Comparison of ENCODE assay signal across 12 cellular contexts in the genomic region with DNA sequence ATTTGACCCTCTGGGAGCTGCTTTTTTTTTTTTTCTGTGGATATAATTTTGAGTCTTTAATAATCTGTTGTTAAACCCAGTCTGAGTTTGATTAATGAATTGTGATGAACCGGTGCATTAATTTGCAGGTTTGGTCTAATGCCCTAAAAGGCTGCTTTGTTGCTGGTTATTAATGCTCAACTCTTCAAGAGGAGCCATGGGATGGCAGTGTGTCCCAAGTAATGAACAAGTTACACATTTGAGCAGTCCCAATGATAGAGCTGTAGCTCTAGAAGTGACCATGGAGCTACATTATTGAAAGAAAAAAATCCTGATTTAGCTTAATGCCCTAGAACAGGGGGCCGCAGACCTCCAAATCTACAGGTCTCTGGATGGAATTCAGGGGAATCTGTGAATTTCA. TPM values are rescaled to one million over a fixed set of nuclear protein-coding genes. Genes with fewer than 3 reads are reported as not detected.
DNase-seq lines count a peak whose midpoint lies in the region; ATAC-seq, FAIRE-seq and TF ChIP-seq lines count a peak whose summit lies in the region.
"Had no signal": no experiment of that assay in that cellular context is flagged by ENCODE, and none has a peak within 500 bp of the region (broad histone marks: within the 10 kb centered on the region; RNA-seq: fewer than 3 reads in every experiment).

No MANE protein-coding gene starts in this region.

- H3K27me3 ChIP-seq in Panc1 (ENCODE audit: control insufficient read depth, insufficient read depth, low read length) (no peaks in the 10 kb centered on the region), thyroid gland (no peaks in the 10 kb centered on the region)
- H3K27me3 ChIP-seq: right lobe of liver had no signal

- no peak for TF ChIP-seq POLR2A in thyroid gland (IDR thresholded peaks at IDR 0.05)

- 77 to 87% methylated on average over 2 of the region's 2 CpGs for WGBS in thyroid gland, 2 donors

- ATAC-seq in Panc1 (peak; percentile 68), HG02678 (IDR thresholded peaks at IDR 0.05; ENCODE audit: unreplicated experiment) (no peak)

- no peaks in the 10 kb centered on the region for H3K9me3 ChIP-seq in Panc1 (ENCODE audit: control insufficient read depth, insufficient read depth, low read depth, low read length)
- no peaks in the 10 kb centered on the region for H3K9me3 ChIP-seq in kidney (ENCODE audit: control insufficient read depth in 1 of 2, low read length in 2 of 2)
- no peaks in the 10 kb centered on the region for H3K9me3 ChIP-seq in thyroid gland
- H3K9me3 ChIP-seq: right lobe of liver had no signal

- intact Hi-C loops in Panc1 (cut with micrococcal nuclease; ENCODE audit: unreplicated experiment) (no loop called here), kidney (cut with DNase I) (no loop called here), thyroid gland (cut with DNase I) (no loop called here)

- TF ChIP-seq CTCF in Panc1 (IDR thresholded peaks at IDR 0.05): peak; percentile 26; the same call in 1 of the 2 replicates
- peak; percentile 3 for TF ChIP-seq CTCF in kidney (IDR thresholded peaks at IDR 0.05; ENCODE audit: borderline replicate concordance, extremely low read depth, insufficient read depth)
- TF ChIP-seq CTCF in thyroid gland (IDR thresholded peaks at IDR 0.05): no peak

- CTCF ChIA-PET in Panc1 (lab: Charles Lee): interaction anchor here (0.6 to 0.7 kb wide), 3 partner anchors 368 to 1298 kb away, joined by 3 to 10 read pairs (median 8); no protein-coding TSS in a partner anchor

- no TSS peak for BruUV-seq in Panc1 (replicated peaks; lab: Mats Ljungman, UMichigan)

- in situ Hi-C loops in Panc1 (cut with HindIII; ENCODE audit: low pct_unique_long_range_greater_than_20kb, low sequenced_read_pairs): no loop called here

- H3K27ac ChIP-seq in Panc1 (ENCODE audit: low read length): no peak overlapping the region
- H3K27ac ChIP-seq in kidney (ENCODE audit: low read depth in 2 of 2, low read length in 2 of 2): no peak overlapping the region
- no peak overlapping the region for H3K27ac ChIP-seq in thyroid gland
- H3K27ac ChIP-seq: right lobe of liver had no signal

- no peak for FAIRE-seq in kidney (lab: Jason Lieb, UNC)

- H3K4me1 ChIP-seq in Panc1 (ENCODE audit: control insufficient read depth, insufficient read depth, low read length) (no peaks in the 10 kb centered on the region), kidney (ENCODE audit: control insufficient read depth in 1 of 2, insufficient read depth in 1 of 2, low read depth in 1 of 2, low read length in 2 of 2) (no peaks in the 10 kb centered on the region), thyroid gland (no peaks in the 10 kb centered on the region)
- H3K4me1 ChIP-seq: right lobe of liver had no signal

- H3K9ac ChIP-seq in kidney (ENCODE audit: low read length in 2 of 2): no peak overlapping the region

- DNase-seq in COR-L47 (lab: John Stamatoyannopoulos, UW) (peak; percentile 9), HuH-7 (ENCODE audit: low spot score) (peak; percentile 23), Panc1 (ENCODE audit: low read depth, low spot score) (no peak), kidney (no peak), thyroid gland (no peak), NCI-H2107 treated with DMSO at 0.1 percent for 48 hours (lab: John Stamatoyannopoulos, UW; ENCODE audit: unreplicated experiment) (no peak)
- no peak for DNase-seq in activated CD4-positive, alpha-beta T cell treated with anti-CD3 and anti-CD28 coated beads for 1 hour
- DNase-seq: activated CD4-positive, alpha-beta T cell treated with anti-CD3 and anti-CD28 coated beads, Interleukin-2, amount 50 U/mL, for 48 hours; activated naive CD4-positive, alpha-beta T cell treated with anti-CD3 and anti-CD28 coated beads, Interleukin-2, amount 10 ng/mL, durations not matched to agents 7 days and 5 days; CD8-positive, alpha-beta memory T cell had no signal

- H3K4me3 ChIP-seq in Panc1 (ENCODE audit: low read depth in 2 of 2, low read length in 2 of 2): no peak overlapping the region
- no peak overlapping the region for H3K4me3 ChIP-seq in kidney (ENCODE audit: low read length in 2 of 2)
- H3K4me3 ChIP-seq in thyroid gland (replicated peaks in 1 of 3): no peak overlapping the region
- H3K4me3 ChIP-seq: right lobe of liver had no signal

- H3K36me3 ChIP-seq in Panc1 (ENCODE audit: control insufficient read depth, insufficient read depth, low read length) (no peaks in the 10 kb centered on the region), kidney (ENCODE audit: control insufficient read depth in 1 of 2, insufficient read depth in 2 of 2, low read length in 2 of 2) (no peaks in the 10 kb centered on the region), thyroid gland (no peaks in the 10 kb centered on the region)
- H3K36me3 ChIP-seq: right lobe of liver had no signal

- POLR2A ChIA-PET in Panc1 (lab: Charles Lee): no interaction called here

RNA-seq across cellular contexts. Expression of a gene that starts 53.1 kb away (rescaled TPM):
- total RNA-seq in Panc1 (2021; ENCODE audit: unreplicated experiment) (6.1 TPM), kidney (18.0 TPM), thyroid gland (10 to 100 TPM; 13.1 to 20.6 (median 16.5) TPM)
- polyA plus RNA-seq in Panc1 (2012; ENCODE audit: insufficient read length): 4.9 TPM
- 19.7 TPM for polyA plus RNA-seq in kidney (ENCODE audit: insufficient read depth, low read depth, low replicate concordance)

Comparison
In these comparisons a context has a peak if more than half of its experiments do, and no peak if none do; other contexts are left out.
1. DNase-seq: peak in COR-L47 (single experiment) and HuH-7 (single experiment); none in Panc1 (single experiment), kidney (single experiment), thyroid gland (0 of 2), activated CD4-positive, alpha-beta T cell treated with anti-CD3 and anti-CD28 coated beads for 1 hour (single experiment) and NCI-H2107 treated with DMSO at 0.1 percent for 48 hours (single experiment).
2. CTCF ChIP-seq: peak in Panc1 (single experiment) and kidney (single experiment); none in thyroid gland (0 of 6).